ENCODE assay signal across 15 cellular contexts in genomic region chr14:61260939-61261776, GRCh38. TPM values are rescaled to one million over a fixed set of nuclear protein-coding genes. Genes with fewer than 3 reads are reported as not detected.
DNase-seq lines count a peak whose midpoint lies in the region; ATAC-seq and TF ChIP-seq lines count a peak whose summit lies in the region.
"Had no signal": no experiment of that assay in that cellular context is flagged by ENCODE, and none has a peak within 500 bp of the region (broad histone marks: within the 10 kb centered on the region; RNA-seq: fewer than 3 reads in every experiment).

No MANE protein-coding gene starts in this region.

- no peaks in the 10 kb centered on the region for H3K9me3 ChIP-seq in HUES48 (ENCODE audit: control insufficient read depth, insufficient read depth, low read length)

- H3K9ac ChIP-seq in HUES48 (ENCODE audit: low read depth, low read length) = no peak overlapping the region

- H3K9me3 Mint-ChIP-seq in nephron progenitor cell = no peaks in the 10 kb centered on the region
- no peaks in the 10 kb centered on the region for H3K9me3 Mint-ChIP-seq in activated naive CD8-positive, alpha-beta T cell treated with anti-CD3 and anti-CD28 coated beads for 36 hours
- H3K9me3 Mint-ChIP-seq: activated T-cell treated with anti-CD3 and anti-CD28 coated beads, Interleukin-2, amount 50 U/mL, for 72 hours; naive thymus-derived CD4-positive, alpha-beta T cell had no signal

- H3K27me3 ChIP-seq in HUES48 (ENCODE audit: control insufficient read depth, insufficient read depth, low read length) = peaks cover 11% of the 10 kb centered on the region

- H3K36me3 Mint-ChIP-seq in nephron progenitor cell (ENCODE audit: low read depth) = no peaks in the 10 kb centered on the region
- H3K36me3 Mint-ChIP-seq in activated naive CD8-positive, alpha-beta T cell treated with anti-CD3 and anti-CD28 coated beads for 36 hours = no peaks in the 10 kb centered on the region
- H3K36me3 Mint-ChIP-seq: naive thymus-derived CD4-positive, alpha-beta T cell had no signal

- ATAC-seq in GM21619 (IDR thresholded peaks at IDR 0.05; ENCODE audit: unreplicated experiment) = no peak
- no peak for ATAC-seq in GM21723 (IDR thresholded peaks at IDR 0.05; ENCODE audit: unreplicated experiment)
- ATAC-seq: activated T-cell treated with anti-CD3 and anti-CD28 coated beads, Interleukin-2, amount 50 U/mL, for 72 hours; naive thymus-derived CD4-positive, alpha-beta T cell had no signal

- DNase-seq in COLO668 (lab: John Stamatoyannopoulos, UW; ENCODE audit: unreplicated experiment) (peak; percentile 60), brain pericyte (ENCODE audit: low read depth, low spot score) (peak; percentile 78), nephron progenitor cell (no peak), UCSD-AML1 (lab: John Stamatoyannopoulos, UW; ENCODE audit: unreplicated experiment) (no peak)
- no peak for DNase-seq in activated naive CD8-positive, alpha-beta T cell treated with anti-CD3 and anti-CD28 coated beads for 36 hours
- DNase-seq: cortex of kidney; DMS79 treated with DMSO at 0.1 percent for 48 hours; H7; MV-4-11; naive thymus-derived CD4-positive, alpha-beta T cell; stimulated activated CD4-positive, alpha-beta T cell treated with anti-CD3 and anti-CD28 coated beads, Interleukin-2, amount 100 ng/mL, for 24 hours had no signal

- no peak overlapping the region for H3K4me3 ChIP-seq in HUES48 (ENCODE audit: low read depth, low read length)

- peak overlapping the region; percentile 29 for H3K27ac ChIP-seq in HUES48 (ENCODE audit: low read depth, low read length)

- no peak for TF ChIP-seq CTCF in nephron progenitor cell (IDR thresholded peaks at IDR 0.05)

- no peak overlapping the region for H3K4me3 Mint-ChIP-seq in nephron progenitor cell
- H3K4me3 Mint-ChIP-seq in activated naive CD8-positive, alpha-beta T cell treated with anti-CD3 and anti-CD28 coated beads for 36 hours = no peak overlapping the region
- H3K4me3 Mint-ChIP-seq: activated T-cell treated with anti-CD3 and anti-CD28 coated beads, Interleukin-2, amount 50 U/mL, for 72 hours; naive thymus-derived CD4-positive, alpha-beta T cell had no signal

- H3K36me3 ChIP-seq in HUES48 (ENCODE audit: control insufficient read depth, insufficient read depth, low read length) = no peaks in the 10 kb centered on the region

- H3K4me1 Mint-ChIP-seq in nephron progenitor cell = peaks cover 67% of the 10 kb centered on the region
- H3K4me1 Mint-ChIP-seq in activated naive CD8-positive, alpha-beta T cell treated with anti-CD3 and anti-CD28 coated beads for 36 hours = no peaks in the 10 kb centered on the region
- H3K4me1 Mint-ChIP-seq: naive thymus-derived CD4-positive, alpha-beta T cell had no signal

- peaks cover 4% of the 10 kb centered on the region for H3K27me3 Mint-ChIP-seq in nephron progenitor cell (ENCODE audit: low read depth, poor library complexity)
- H3K27me3 Mint-ChIP-seq in activated naive CD8-positive, alpha-beta T cell treated with anti-CD3 and anti-CD28 coated beads for 36 hours = peaks cover 13% of the 10 kb centered on the region

- H3K27ac Mint-ChIP-seq in nephron progenitor cell = peak overlapping the region; percentile 55
- H3K27ac Mint-ChIP-seq in activated naive CD8-positive, alpha-beta T cell treated with anti-CD3 and anti-CD28 coated beads for 36 hours = no peak overlapping the region
- H3K27ac Mint-ChIP-seq: activated T-cell treated with anti-CD3 and anti-CD28 coated beads, Interleukin-2, amount 50 U/mL, for 72 hours; naive thymus-derived CD4-positive, alpha-beta T cell had no signal

- 0 out of 2 replicates have a peak, but pooled peaks cover 6% of the 10 kb centered on the region for H3K4me1 ChIP-seq in HUES48 (ENCODE audit: control insufficient read depth, insufficient read depth, low read length)

RNA-seq across cellular contexts. Expression of gene TMEM30B, which starts 20.0 kb away (rescaled TPM):
- 1 to 10 TPM; 1.8 to 2.0 TPM for total RNA-seq in activated naive CD8-positive, alpha-beta T cell treated with anti-CD3 and anti-CD28 coated beads for 36 hours

Comparison
In these comparisons a context has a peak if more than half of its experiments do, and no peak if none do; other contexts are left out.
1. DNase-seq: peak in COLO668 (single experiment) and brain pericyte (single experiment); none in nephron progenitor cell (single experiment), UCSD-AML1 (single experiment) and activated naive CD8-positive, alpha-beta T cell treated with anti-CD3 and anti-CD28 coated beads for 36 hours (single experiment).